23 cellular contexts compared by ENCODE assay signal in the genomic region with DNA sequence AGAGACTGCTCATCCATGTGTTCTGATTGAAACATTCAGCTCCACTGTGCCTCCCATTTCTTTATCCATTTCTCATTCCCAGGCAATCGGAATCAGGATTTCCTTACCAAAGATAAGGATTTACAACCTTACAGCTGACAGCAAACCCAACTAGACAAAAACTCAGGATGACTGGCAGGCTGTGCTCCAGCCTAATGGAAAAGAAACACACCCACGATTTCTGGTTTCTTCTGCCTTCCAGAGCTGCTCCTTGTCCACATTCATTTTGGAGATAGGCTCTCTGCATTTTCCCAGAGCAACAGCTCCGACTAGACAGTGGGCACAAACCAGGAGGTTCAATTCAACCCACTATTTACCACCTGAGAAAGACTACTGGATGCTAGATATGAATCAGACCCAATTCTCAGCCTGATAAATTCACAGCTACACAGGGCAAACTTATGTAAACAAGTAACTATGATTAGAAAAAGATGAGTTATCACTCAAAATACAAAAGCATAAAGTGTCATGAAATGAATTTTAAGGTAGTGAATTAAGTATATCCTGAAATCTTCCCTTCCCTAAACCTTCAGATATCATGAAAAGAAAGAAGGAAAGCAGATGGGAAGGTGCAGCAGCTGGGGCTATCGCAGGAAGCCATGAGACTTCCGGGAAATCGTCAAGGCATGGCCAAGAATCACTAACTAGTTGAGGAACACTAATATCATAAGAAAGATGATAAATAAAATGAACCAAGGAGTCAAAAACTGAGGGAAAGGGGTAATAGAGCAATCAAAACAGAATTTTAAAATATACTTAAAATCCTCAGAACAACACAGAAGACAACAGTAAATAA. TPM values are rescaled to one million over a fixed set of nuclear protein-coding genes. Genes with fewer than 3 reads are reported as not detected.
A peak's percentile ranks its signal among the peaks of the same experiment; 100 is the strongest.
DNase-seq lines count a peak whose midpoint lies in the region; ATAC-seq, FAIRE-seq and TF ChIP-seq lines count a peak whose summit lies in the region.
"Had no signal": no experiment of that assay in that cellular context is flagged by ENCODE, and none has a peak within 500 bp of the region (broad histone marks: within the 10 kb centered on the region; RNA-seq: fewer than 3 reads in every experiment).

No MANE protein-coding gene starts in this region.

- no peaks in the 10 kb centered on the region for H3K9me3 Mint-ChIP-seq in activated CD4-positive, alpha-beta T cell treated with anti-CD3 and anti-CD28 coated beads for 36 hours (ENCODE audit: low read depth)
- H3K9me3 Mint-ChIP-seq: H9, neural progenitor cell, type B pancreatic cell had no signal

- H3K27ac Mint-ChIP-seq in activated CD4-positive, alpha-beta T cell treated with anti-CD3 and anti-CD28 coated beads for 36 hours: peak overlapping the region; percentile 43
- H3K27ac Mint-ChIP-seq: B cell, neural progenitor cell, type B pancreatic cell had no signal

- H3K79me2 ChIP-seq in endothelial cell of umbilical vein (ENCODE audit: control insufficient read depth, insufficient read depth, low read length): no peaks in the 10 kb centered on the region

- H3K9me3 ChIP-seq in A673 (ENCODE audit: low read depth, low read length, poor library complexity, severe bottlenecking): no peaks in the 10 kb centered on the region
- H3K9me3 ChIP-seq in SK-N-MC (ENCODE audit: low read depth, low read length): no peaks in the 10 kb centered on the region
- H3K9me3 ChIP-seq in endothelial cell of umbilical vein (replicated peaks; ENCODE audit: control insufficient read depth, insufficient read depth, low read length): no peaks in the 10 kb centered on the region
- H3K9me3 ChIP-seq: left lung, prostate gland had no signal

- H3K36me3 ChIP-seq in A673 (ENCODE audit: insufficient read depth, low read length, poor library complexity, severe bottlenecking) (peaks cover 100% of the 10 kb centered on the region), SK-N-MC (ENCODE audit: insufficient read depth, low read length) (peaks cover 82% of the 10 kb centered on the region), endothelial cell of umbilical vein (ENCODE audit: control insufficient read depth in 2 of 2, extremely low read depth in 1 of 2, insufficient read depth in 2 of 2, low read length in 2 of 2) (peaks cover 28 to 34% of the 10 kb centered on the region in 2 experiments)
- H3K36me3 ChIP-seq: neural progenitor cell had no signal

- intact Hi-C loops in activated CD4-positive, alpha-beta T cell treated with anti-CD3 and anti-CD28 coated beads for 36 hours (cut with DNase I, micrococcal nuclease): loop anchor here (2.0 to 10.0 kb wide), 2 partner anchors 159 to 161 kb away; no protein-coding TSS in a partner anchor
- intact Hi-C loops in A673 (cut with micrococcal nuclease; ENCODE audit: unreplicated experiment) (no loop called here), endothelial cell of umbilical vein (cut with micrococcal nuclease) (no loop called here)

- H3K4me3 ChIP-seq in A673 (ENCODE audit: low read depth, low read length, poor library complexity, severe bottlenecking): no peak overlapping the region
- no peak overlapping the region for H3K4me3 ChIP-seq in SK-N-MC
- H3K4me3 ChIP-seq in endothelial cell of umbilical vein (replicated peaks in 1 of 3; ENCODE audit: insufficient read depth in 1 of 3, low read depth in 1 of 3, low read length in 3 of 3): no peak overlapping the region
- H3K4me3 ChIP-seq: cardiac muscle cell, dorsolateral prefrontal cortex, left lung, neural progenitor cell, prostate gland had no signal

- BruUV-seq in A673 (replicated peaks; lab: Mats Ljungman, UMichigan) (no TSS peak), endothelial cell of umbilical vein (replicated peaks; lab: Mats Ljungman, UMichigan) (no TSS peak)

- no peak for DNase-seq in activated CD4-positive, alpha-beta T cell treated with anti-CD3 and anti-CD28 coated beads for 36 hours
- DNase-seq in activated CD4-positive, alpha-beta T cell treated with anti-CD3 and anti-CD28 coated beads for 4 hours: no peak
- DNase-seq in A673 (ENCODE audit: low spot score) (no peak), SK-N-MC (ENCODE audit: low read depth, low spot score) (no peak), endothelial cell of umbilical vein (ENCODE audit: low read depth, low spot score) (peak; percentile 31), SHP77 treated with DMSO at 0.1 percent for 48 hours (lab: John Stamatoyannopoulos, UW) (no peak), NCI-H774 (lab: John Stamatoyannopoulos, UW) (no peak)
- DNase-seq in stimulated activated CD4-positive, alpha-beta T cell treated with anti-CD3 and anti-CD28 coated beads, Interleukin-12 subunit alpha, Interleukin-12 subunit beta, amount 100 ng/mL, for 4 hours: no peak
- DNase-seq: dorsolateral prefrontal cortex; foreskin fibroblast; H9; left lung; midbrain; NCI-H1105 treated with DMSO at 0.1 percent for 48 hours; NCI-H2081; stimulated activated CD4-positive, alpha-beta T cell treated with anti-CD3 and anti-CD28 coated beads, Interleukin-2, amount 100 ng/mL, for 24 hours had no signal

- no peak for ATAC-seq in activated CD4-positive, alpha-beta T cell treated with anti-CD3 and anti-CD28 coated beads for 36 hours
- ATAC-seq: left lung had no signal

- CTCF ChIA-PET in activated CD4-positive, alpha-beta T cell treated with anti-CD3 and anti-CD28 coated beads for 36 hours (lab: Charles Lee): interaction anchor here (0.6 to 0.9 kb wide), 2 partner anchors 11 to 167 kb away, joined by 3 to 4 read pairs; no protein-coding TSS in a partner anchor
- CTCF ChIA-PET in A673 (lab: Charles Lee): no interaction called here
- CTCF ChIA-PET in endothelial cell of umbilical vein (lab: Charles Lee): interaction anchor here (1.2 to 1.6 kb wide), 3 partner anchors 11 to 156 kb away, joined by 3 to 7 read pairs (median 4); no protein-coding TSS in a partner anchor

- peaks cover 24% of the 10 kb centered on the region for H3K4me1 Mint-ChIP-seq in activated CD4-positive, alpha-beta T cell treated with anti-CD3 and anti-CD28 coated beads for 36 hours
- H3K4me1 Mint-ChIP-seq: H9, neural progenitor cell had no signal

- TF ChIP-seq CTCF in A673 (conservative IDR thresholded peaks at IDR 0.05; ENCODE audit: low read depth, low read length) (no peak), endothelial cell of umbilical vein (IDR thresholded peaks at IDR 0.05; ENCODE audit: extremely low read depth in 1 of 2, insufficient read depth in 1 of 2, low read depth in 1 of 2, low read length in 2 of 2) (no peak)

- POLR2A ChIA-PET in activated CD4-positive, alpha-beta T cell treated with anti-CD3 and anti-CD28 coated beads for 36 hours (lab: Charles Lee): no interaction called here
- POLR2A ChIA-PET in A673 (lab: Charles Lee; ENCODE audit: low non-redundant PET) (interaction anchor here (0.5 kb wide), 1 partner anchor 73 kb away, joined by 3 read pairs; no protein-coding TSS in a partner anchor), endothelial cell of umbilical vein (lab: Charles Lee) (interaction anchor here (0.6 kb wide), 1 partner anchor 425 kb away, joined by 4 read pairs; no protein-coding TSS in a partner anchor)

- no peaks in the 10 kb centered on the region for H4K20me1 ChIP-seq in endothelial cell of umbilical vein (replicated peaks; ENCODE audit: control insufficient read depth, extremely low read depth, insufficient read depth, low read length)

- peaks cover 66% of the 10 kb centered on the region for H3K36me3 Mint-ChIP-seq in activated CD4-positive, alpha-beta T cell treated with anti-CD3 and anti-CD28 coated beads for 36 hours (ENCODE audit: low read depth)

- H3K27me3 ChIP-seq in A673 (replicated peaks; ENCODE audit: insufficient read depth, low read depth, low read length, poor library complexity): no peaks in the 10 kb centered on the region
- H3K27me3 ChIP-seq in endothelial cell of umbilical vein (ENCODE audit: control insufficient read depth in 2 of 2, insufficient read depth in 2 of 2, low read length in 2 of 2): no peaks in the 10 kb centered on the region
- H3K27me3 ChIP-seq: cardiac muscle cell, dorsolateral prefrontal cortex, left lung, neural progenitor cell had no signal

- H3K4me2 ChIP-seq in endothelial cell of umbilical vein (ENCODE audit: insufficient read depth, low read length): no peak overlapping the region
- H3K4me2 ChIP-seq: neural progenitor cell had no signal

- TF ChIP-seq POLR2A in endothelial cell of umbilical vein (IDR thresholded peaks at IDR 0.05; ENCODE audit: low read depth, low read length): no peak

- H3K27ac ChIP-seq in A673 (ENCODE audit: low read depth, low read length, poor library complexity, severe bottlenecking) (peak overlapping the region; percentile 13), SK-N-MC (0 out of 2 replicates have a peak overlapping the region, but pooled peaks have one; percentile 11), endothelial cell of umbilical vein (ENCODE audit: insufficient read depth, low read depth, low read length) (no peak overlapping the region)
- H3K27ac ChIP-seq: cardiac muscle cell, dorsolateral prefrontal cortex, epithelial cell of prostate, left lung, neural progenitor cell, prostate gland had no signal

- no peak overlapping the region for H2AFZ ChIP-seq in endothelial cell of umbilical vein (ENCODE audit: low read depth, low read length)
- H2AFZ ChIP-seq: neural progenitor cell had no signal

- no peak overlapping the region for H3K4me3 Mint-ChIP-seq in activated CD4-positive, alpha-beta T cell treated with anti-CD3 and anti-CD28 coated beads for 36 hours
- H3K4me3 Mint-ChIP-seq: B cell, H9, neural progenitor cell, type B pancreatic cell had no signal

- H3K9ac ChIP-seq in SK-N-MC (ENCODE audit: insufficient read length) (no peak overlapping the region), endothelial cell of umbilical vein (replicated peaks; ENCODE audit: extremely low read depth, insufficient read depth, low read length) (no peak overlapping the region)
- H3K9ac ChIP-seq: neural progenitor cell had no signal

- no peaks in the 10 kb centered on the region for H3K9me1 ChIP-seq in endothelial cell of umbilical vein (replicated peaks; ENCODE audit: control insufficient read depth, extremely low read depth, insufficient read depth, low read length)

- dilution Hi-C loops in endothelial cell of umbilical vein (cut with MboI; ENCODE audit: extremely low pct_ligation_motif_present, low sequenced_read_pairs): no loop called here

- no peaks in the 10 kb centered on the region for H3K27me3 Mint-ChIP-seq in activated CD4-positive, alpha-beta T cell treated with anti-CD3 and anti-CD28 coated beads for 36 hours
- H3K27me3 Mint-ChIP-seq: B cell, type B pancreatic cell had no signal

- peak; percentile 52 for FAIRE-seq in endothelial cell of umbilical vein (lab: Jason Lieb, UNC)
- FAIRE-seq: D721Med had no signal

- H3K4me1 ChIP-seq in A673 (ENCODE audit: insufficient read depth, low read length, poor library complexity, severe bottlenecking): peaks cover 5% of the 10 kb centered on the region
- peaks cover 6% of the 10 kb centered on the region for H3K4me1 ChIP-seq in endothelial cell of umbilical vein (ENCODE audit: control insufficient read depth, extremely low read depth, insufficient read depth, low read length)
- H3K4me1 ChIP-seq: left lung, neural progenitor cell, prostate gland had no signal

RNA-seq across cellular contexts. Expression of a gene that starts 44.8 kb away (rescaled TPM):
- total RNA-seq in activated CD4-positive, alpha-beta T cell treated with anti-CD3 and anti-CD28 coated beads for 36 hours: under 1 TPM in 1 of 2 experiments, not detected in 1; 0.23 TPM
- total RNA-seq in A673 (2021) (32.4 and 37.7 TPM in 2 replicates), endothelial cell of umbilical vein (0.25 and 0.49 TPM in 2 replicates)
- 0.06 TPM in 1 of 2 replicates, not detected in the other for polyA plus RNA-seq in endothelial cell of umbilical vein
- polyA plus RNA-seq in endothelial cell of umbilical vein (2011; cell fraction: cytosol; rRNA removed): not detected in 2 replicates
- 0.34 and 0.74 TPM in 2 replicates for polyA plus RNA-seq in endothelial cell of umbilical vein (2011; cell fraction: nucleus; rRNA removed)
- polyA plus RNA-seq in endothelial cell of umbilical vein (2012): not detected in 2 replicates
- polyA minus RNA-seq in endothelial cell of umbilical vein: not detected in 2 replicates
- not detected for polyA minus RNA-seq in endothelial cell of umbilical vein (2011; cell fraction: cytosol; rRNA and poly(A)+ RNA removed)
- 0.77 TPM in 1 of 2 replicates, not detected in the other for polyA minus RNA-seq in endothelial cell of umbilical vein (2011; cell fraction: nucleus; rRNA and poly(A)+ RNA removed)

Comparison
In these comparisons a context has a peak if more than half of its experiments do, and no peak if none do; other contexts are left out.
1. RNA of a gene that starts 44.8 kb away (total RNA-seq): 32.4 to 37.7 TPM in A673; 0.25 to 0.49 TPM in endothelial cell of umbilical vein and 0.23 TPM in activated CD4-positive, alpha-beta T cell treated with anti-CD3 and anti-CD28 coated beads for 36 hours; every median in the first group is over 10 times any median in the second.
2. intact Hi-C loops: an anchor here in activated CD4-positive, alpha-beta T cell treated with anti-CD3 and anti-CD28 coated beads for 36 hours (2.0 to 10.0 kb wide); none called in A673 and endothelial cell of umbilical vein.